ENCODE assay signal across 24 cellular contexts in genomic region chr6:135081966-135082365, GRCh38.
"Had no signal": no experiment of that assay in that cellular context is flagged by ENCODE, and none has a peak within 500 bp of the region (broad histone marks: within the 10 kb centered on the region; RNA-seq: fewer than 3 reads in every experiment).

No MANE protein-coding gene starts in this region.

- ATAC-seq: natural killer cell; psoas muscle; right cardiac atrium; right lobe of liver; stimulated activated effector memory CD8-positive, alpha-beta T cell treated with anti-CD3 and anti-CD28 coated beads, Interleukin-12 subunit alpha, Interleukin-12 subunit beta, amount 100 ng/mL, for 72 hours; stimulated activated naive B cell treated with anti-CD40 and anti-IgM and Interleukin-4, amounts not matched to agents 10 μg/mL and 1 μg/mL and 100 μg/mL, for 72 hours had no signal

- H3K36me3 Mint-ChIP-seq: neural progenitor cell had no signal

- DNase-seq: natural killer cell; occipital lobe; ovary; posterior cingulate gyrus; psoas muscle; right cardiac atrium; right lobe of liver; sigmoid colon; small intestine; stimulated activated CD4-positive, alpha-beta T cell treated with anti-CD3 and anti-CD28 coated beads, Interleukin-15, amount 100 ng/mL, for 24 hours; stimulated activated CD4-positive, alpha-beta T cell treated with anti-CD3 and anti-CD28 coated beads, Interleukin-2, amount 100 ng/mL, for 24 hours; stimulated activated CD4-positive, alpha-beta T cell treated with anti-CD3 and anti-CD28 coated beads, Interleukin-2, amount 100 ng/mL, for 48 hours; stimulated activated CD4-positive, alpha-beta T cell treated with anti-CD3 and anti-CD28 coated beads, Interleukin-4, amount 100 ng/mL, for 24 hours; stimulated activated naive B cell treated with anti-CD40 and anti-IgM and Interleukin-4, amounts not matched to agents 10 μg/mL and 1 μg/mL and 100 μg/mL, for 72 hours; stimulated activated naive CD4-positive, alpha-beta T cell treated with Interleukin-2 at 50 U/mL for 16 hours; stomach; thyroid gland; trophoblast cell; upper lobe of left lung had no signal

- H3K27ac Mint-ChIP-seq: natural killer cell; nephron; neural progenitor cell; progenitor cell of endocrine pancreas; stimulated activated effector memory CD8-positive, alpha-beta T cell treated with anti-CD3 and anti-CD28 coated beads, Interleukin-12 subunit alpha, Interleukin-12 subunit beta, amount 100 ng/mL, for 72 hours; stimulated activated naive B cell treated with anti-CD40 and anti-IgM and Interleukin-4, amounts not matched to agents 10 μg/mL and 1 μg/mL and 100 μg/mL, for 72 hours; stimulated activated naive CD8-positive, alpha-beta T cell treated with anti-CD3 and anti-CD28 coated beads, Interleukin-15, Interleukin-2, amounts not matched to agents 100 ng/mL and 50 ng/mL, for 24 hours had no signal

- H3K4me3 Mint-ChIP-seq: natural killer cell; nephron; neural progenitor cell; stimulated activated effector memory CD8-positive, alpha-beta T cell treated with anti-CD3 and anti-CD28 coated beads, Interleukin-12 subunit alpha, Interleukin-12 subunit beta, amount 100 ng/mL, for 72 hours; stimulated activated naive B cell treated with anti-CD40 and anti-IgM and Interleukin-4, amounts not matched to agents 10 μg/mL and 1 μg/mL and 100 μg/mL, for 72 hours; stimulated activated naive CD8-positive, alpha-beta T cell treated with anti-CD3 and anti-CD28 coated beads, Interleukin-15, Interleukin-2, amounts not matched to agents 100 ng/mL and 50 ng/mL, for 24 hours had no signal

- H3K4me1 Mint-ChIP-seq: nephron, neural progenitor cell had no signal

- H3K27me3 Mint-ChIP-seq: progenitor cell of endocrine pancreas; stimulated activated naive CD8-positive, alpha-beta T cell treated with anti-CD3 and anti-CD28 coated beads, Interleukin-15, Interleukin-2, amounts not matched to agents 100 ng/mL and 50 ng/mL, for 24 hours had no signal
